In genomic region chr20:15091417-15092017, GRCh38 we compare ENCODE assay signal across 23 cellular contexts.
"Had no signal": no experiment of that assay in that cellular context is flagged by ENCODE, and none has a peak within 500 bp of the region (broad histone marks: within the 10 kb centered on the region; RNA-seq: fewer than 3 reads in every experiment).

No MANE protein-coding gene starts in this region.

- FAIRE-seq: bronchial epithelial cell had no signal

- H3K27me3 ChIP-seq: body of pancreas had no signal

- H3K27ac ChIP-seq: body of pancreas, SK-N-MC had no signal

- H3K9me3 ChIP-seq: body of pancreas had no signal

- H3K4me3 ChIP-seq: body of pancreas, SK-N-MC had no signal

- DNase-seq: activated CD4-positive, alpha-beta T cell treated with anti-CD3 and anti-CD28 coated beads for 48 hours; activated CD4-positive, alpha-beta T cell treated with anti-CD3 and anti-CD28 coated beads, Interleukin-2, amount 50 U/mL, for 4 hours; activated CD4-positive, CD25-positive, alpha-beta regulatory T cell treated with anti-CD3 and anti-CD28 coated beads, Interleukin-2, amount 50 U/mL, for 72 hours; activated CD8-positive, alpha-beta memory T cell treated with anti-CD3 and anti-CD28 coated beads, Interleukin-2, amount 50 U/mL, for 48 hours; activated CD8-positive, alpha-beta T cell treated with anti-CD3 and anti-CD28 coated beads, Interleukin-2, amount 10 ng/mL, durations not matched to agents 7 days and 5 days; activated naive CD4-positive, alpha-beta T cell treated with anti-CD3 and anti-CD28 coated beads, Interleukin-2, amount 50 U/mL, for 16 hours; activated naive CD8-positive, alpha-beta T cell treated with anti-CD3 and anti-CD28 coated beads, Interleukin-2, amount 10 ng/mL, durations not matched to agents 7 days and 5 days; activated T-cell treated with anti-CD3 and anti-CD28 coated beads, Interleukin-2, amount 50 U/mL, for 1 hour; aorta; body of pancreas; central memory CD4-positive, alpha-beta T cell; Karpas-422; NCI-H1048; NCI-H146; NCI-H187 treated with DMSO at 0.1 percent for 48 hours; NCI-H2107; NCI-H510A treated with DMSO at 0.1 percent for 48 hours; NCI-H69; PC-3; SIG-M5 had no signal

- ATAC-seq: activated CD8-positive, alpha-beta T cell treated with anti-CD3 and anti-CD28 coated beads, Interleukin-2, amount 10 ng/mL, durations not matched to agents 7 days and 5 days; body of pancreas; PC-3; WTC11 had no signal
